Comparison of ENCODE assay signal across 18 cellular contexts in genomic region chr14:65444230-65444629, GRCh38. TPM values are rescaled to one million over a fixed set of nuclear protein-coding genes. Genes with fewer than 3 reads are reported as not detected.
DNase-seq lines count a peak whose midpoint lies in the region; ATAC-seq, FAIRE-seq and TF ChIP-seq lines count a peak whose summit lies in the region.
"Had no signal": no experiment of that assay in that cellular context is flagged by ENCODE, and none has a peak within 500 bp of the region (broad histone marks: within the 10 kb centered on the region; RNA-seq: fewer than 3 reads in every experiment).

No MANE protein-coding gene starts in this region.

- H3K9me3 ChIP-seq in RWPE2 (ENCODE audit: severe bottlenecking) (no peaks in the 10 kb centered on the region), mammary epithelial cell (replicated peaks; ENCODE audit: insufficient read depth, low read length) (no peaks in the 10 kb centered on the region), neuronal stem cell (replicated peaks in 1 of 2; ENCODE audit: control insufficient read depth in 2 of 2, insufficient read depth in 1 of 2, low read depth in 1 of 2, low read length in 2 of 2) (no peaks in the 10 kb centered on the region), gastrocnemius medialis (no peaks in the 10 kb centered on the region)
- H3K9me3 ChIP-seq: esophagus muscularis mucosa, lower lobe of right lung, testis, vagina had no signal

- H2AFZ ChIP-seq in mammary epithelial cell (ENCODE audit: low read depth, low read length), result no peak overlapping the region
- H2AFZ ChIP-seq in neuronal stem cell (ENCODE audit: low read length), result no peak overlapping the region

- DNase-seq in activated naive CD4-positive, alpha-beta T cell treated with anti-CD3 and anti-CD28 coated beads, Interleukin-2, amount 50 U/mL, for 72 hours (ENCODE audit: low spot score in 2 of 2), result no peak
- DNase-seq in activated naive CD4-positive, alpha-beta T cell treated with Interleukin-2 at 50 U/mL for 16 hours, result no peak
- DNase-seq in RWPE2 (ENCODE audit: low spot score) (no peak), mammary epithelial cell (peak; percentile 64), urothelium cell line (ENCODE audit: low spot score) (no peak), neuronal stem cell (ENCODE audit: low spot score) (no peak), gastrocnemius medialis (no peak)
- DNase-seq: activated CD4-positive, CD25-positive, alpha-beta regulatory T cell; activated naive CD4-positive, alpha-beta T cell treated with anti-CD3 and anti-CD28 coated beads, Interleukin-2, amount 50 U/mL, for 16 hours; cerebellar nuclear complex; EL; KBM-7; lower lobe of right lung; NCI-H187 treated with DMSO at 0.1 percent for 48 hours; testis had no signal

- H3K9me3 Mint-ChIP-seq in activated naive CD4-positive, alpha-beta T cell treated with anti-CD3 and anti-CD28 coated beads, Interleukin-2, amount 50 U/mL, for 72 hours, result peaks cover 3 to 4% of the 10 kb centered on the region in 2 donors

- no peak overlapping the region for H2BK5ac ChIP-seq in neuronal stem cell (ENCODE audit: low read length)

- H4K20me1 ChIP-seq in mammary epithelial cell (ENCODE audit: insufficient read depth, low read length), result no peaks in the 10 kb centered on the region

- in situ Hi-C loops in mammary epithelial cell (cut with MboI; ENCODE audit: low sequenced_read_pairs in 2 of 2), result no loop called here
- in situ Hi-C loops in gastrocnemius medialis (cut with MboI; ENCODE audit: low sequenced_read_pairs in 4 of 4), result no loop called here

- H3K4me3 ChIP-seq in RWPE2 (ENCODE audit: severe bottlenecking) (no peak overlapping the region), mammary epithelial cell (replicated peaks in 1 of 3; ENCODE audit: insufficient read depth in 1 of 3, low read depth in 2 of 3, low read length in 3 of 3) (no peak overlapping the region), neuronal stem cell (ENCODE audit: low read length in 2 of 2) (no peak overlapping the region), gastrocnemius medialis (no peak overlapping the region)
- H3K4me3 ChIP-seq: esophagus muscularis mucosa, lower lobe of right lung, testis, vagina had no signal

- no peak overlapping the region for H3K27ac ChIP-seq in RWPE2 (ENCODE audit: poor library complexity, severe bottlenecking)
- no peak overlapping the region for H3K27ac ChIP-seq in mammary epithelial cell (ENCODE audit: insufficient read depth, low read depth, low read length)
- H3K27ac ChIP-seq in neuronal stem cell (replicated peaks; ENCODE audit: low read length), result no peak overlapping the region
- no peak overlapping the region for H3K27ac ChIP-seq in gastrocnemius medialis
- H3K27ac ChIP-seq: esophagus muscularis mucosa, lower lobe of right lung, testis, vagina had no signal

- H3K4me2 ChIP-seq in mammary epithelial cell (ENCODE audit: insufficient read depth, low read depth, low read length), result peak overlapping the region; percentile 53
- H3K4me2 ChIP-seq in neuronal stem cell (ENCODE audit: insufficient read depth, low read length, poor library complexity, severe bottlenecking), result no peak overlapping the region

- TF ChIP-seq CTCF in RWPE2 (IDR thresholded peaks at IDR 0.05; ENCODE audit: poor library complexity, severe bottlenecking) (no peak), mammary epithelial cell (conservative IDR thresholded peaks at IDR 0.05 in 1 of 2, IDR thresholded peaks at IDR 0.05 in 1 of 2; ENCODE audit: extremely low read depth in 1 of 2, insufficient read depth in 1 of 2, low read depth in 1 of 2, low read length in 2 of 2) (no peak), gastrocnemius medialis (IDR thresholded peaks at IDR 0.05 in 4 of 5, conservative IDR thresholded peaks at IDR 0.05 in 1 of 5) (no peak)

- no peaks in the 10 kb centered on the region for H3K79me2 ChIP-seq in mammary epithelial cell (ENCODE audit: insufficient read depth, low read length)

- H3K9ac ChIP-seq in mammary epithelial cell (ENCODE audit: insufficient read depth, low read length) (no peak overlapping the region), neuronal stem cell (ENCODE audit: low read depth, low read length, poor library complexity) (no peak overlapping the region)

- H3K36me3 ChIP-seq in RWPE2 (ENCODE audit: low read depth) (no peaks in the 10 kb centered on the region; the same call in none of the 2 replicates), mammary epithelial cell (ENCODE audit: insufficient read depth, low read length) (no peaks in the 10 kb centered on the region), neuronal stem cell (replicated peaks in 1 of 2; ENCODE audit: control insufficient read depth in 2 of 2, insufficient read depth in 2 of 2, low read length in 2 of 2) (no peaks in the 10 kb centered on the region), gastrocnemius medialis (no peaks in the 10 kb centered on the region)
- H3K36me3 ChIP-seq: esophagus muscularis mucosa, lower lobe of right lung, vagina had no signal

- no peak for TF ChIP-seq POLR2A in gastrocnemius medialis (IDR thresholded peaks at IDR 0.05)

- H3K4ac ChIP-seq in neuronal stem cell (ENCODE audit: low read length), result no peak overlapping the region

- H2BK120ac ChIP-seq in neuronal stem cell (ENCODE audit: low read depth, low read length), result no peak overlapping the region

- no peak overlapping the region for H2BK15ac ChIP-seq in neuronal stem cell (ENCODE audit: low read length)

- peak; percentile 56 to 89 for ATAC-seq in activated naive CD4-positive, alpha-beta T cell treated with anti-CD3 and anti-CD28 coated beads, Interleukin-2, amount 50 U/mL, for 72 hours
- ATAC-seq in RWPE2 (ENCODE audit: low read depth) (peak; percentile 67), gastrocnemius medialis (no peak)
- ATAC-seq: HCT116, lower lobe of right lung had no signal

- no peak overlapping the region for H2BK12ac ChIP-seq in neuronal stem cell (ENCODE audit: low read length)

- H3K36me3 Mint-ChIP-seq in activated naive CD4-positive, alpha-beta T cell treated with anti-CD3 and anti-CD28 coated beads, Interleukin-2, amount 50 U/mL, for 72 hours, result peaks cover 4 to 56% of the 10 kb centered on the region in 2 donors

- intact Hi-C loops in mammary epithelial cell (cut with micrococcal nuclease) (no loop called here), gastrocnemius medialis (cut with DNase I; ENCODE audit: low total_unique reads) (no loop called here)

- H3K14ac ChIP-seq in neuronal stem cell (ENCODE audit: low read length), result no peak overlapping the region

- H3K23ac ChIP-seq in neuronal stem cell (ENCODE audit: low read depth, low read length, poor library complexity), result no peak overlapping the region

- no peak overlapping the region for H2AK5ac ChIP-seq in neuronal stem cell (ENCODE audit: low read depth, low read length)

- no peak overlapping the region for H4K91ac ChIP-seq in neuronal stem cell (ENCODE audit: low read depth, low read length, poor library complexity)

- no TSS peak for BruUV-seq in mammary epithelial cell (replicated peaks; lab: Mats Ljungman, UMichigan)

- H3K79me1 ChIP-seq in neuronal stem cell (ENCODE audit: low read depth, low read length), result no peaks in the 10 kb centered on the region

- dilution Hi-C loops in mammary epithelial cell (cut with HindIII; ENCODE audit: low sequenced_read_pairs), result no loop called here

- CTCF ChIA-PET in mammary epithelial cell (lab: Charles Lee; ENCODE audit: low non-redundant PET), result no interaction called here

- WGBS in mammary epithelial cell (ENCODE audit: low coverage, missing lambda C conversion rate), result 89% methylated on average over 1 of the region's 1 CpG
- WGBS in neuronal stem cell (ENCODE audit: extremely low coverage in 2 of 2, insufficient read length in 2 of 2, insufficient replicate concordance in 1 of 2), 2 donors, result no CpG with 5 or more reads among the region's 1 CpG

- no peak overlapping the region for H4K8ac ChIP-seq in neuronal stem cell (ENCODE audit: low read depth, low read length)

- FAIRE-seq in urothelium cell line (lab: Jason Lieb, UNC), result peak; percentile 61

- H3K27ac Mint-ChIP-seq in activated naive CD4-positive, alpha-beta T cell treated with anti-CD3 and anti-CD28 coated beads, Interleukin-2, amount 50 U/mL, for 72 hours, result peak overlapping the region in 1 of 2 donors; percentile 54

- H3K4me1 ChIP-seq in RWPE2 (ENCODE audit: insufficient read depth, poor library complexity, severe bottlenecking) (peaks cover 19% of the 10 kb centered on the region), mammary epithelial cell (ENCODE audit: insufficient read depth, low read length) (peaks cover 4% of the 10 kb centered on the region), neuronal stem cell (ENCODE audit: control insufficient read depth in 2 of 2, insufficient read depth in 1 of 2, low read depth in 1 of 2, low read length in 2 of 2) (peaks cover 0 to 2% of the 10 kb centered on the region in 2 donors), gastrocnemius medialis (no peaks in the 10 kb centered on the region)
- H3K4me1 ChIP-seq: esophagus muscularis mucosa, testis, vagina had no signal

- no peak overlapping the region for H3K18ac ChIP-seq in neuronal stem cell (ENCODE audit: low read length)

- H3K27me3 ChIP-seq in RWPE2 (ENCODE audit: insufficient read depth, poor library complexity, severe bottlenecking) (no peaks in the 10 kb centered on the region), mammary epithelial cell (ENCODE audit: insufficient read depth, low read length) (no peaks in the 10 kb centered on the region), neuronal stem cell (ENCODE audit: control insufficient read depth in 3 of 3, insufficient read depth in 3 of 3, low read depth in 1 of 3, low read length in 3 of 3) (no peaks in the 10 kb centered on the region), gastrocnemius medialis (no peaks in the 10 kb centered on the region)
- H3K27me3 ChIP-seq: esophagus muscularis mucosa, testis, vagina had no signal

RNA-seq across cellular contexts. Expression of gene FUT8, which starts 31.7 kb away (rescaled TPM):
- total RNA-seq in activated naive CD4-positive, alpha-beta T cell treated with anti-CD3 and anti-CD28 coated beads, Interleukin-2, amount 50 U/mL, for 72 hours, result 10 to 100 TPM; 56.6 to 98.8 TPM
- total RNA-seq in mammary epithelial cell (10 to 100 TPM; 14.4 to 22.0 TPM), gastrocnemius medialis (10 to 100 TPM in 1 of 4 donors, 1 to 10 TPM in 3; 6.5 to 11.3 (median 9.3) TPM)
- polyA plus RNA-seq in mammary epithelial cell, result 12.7 TPM
- polyA minus RNA-seq in mammary epithelial cell, result 63.8 TPM
- polyA plus RNA-seq in neuronal stem cell (2013, experiment 1 of 2), result 52.4 TPM
- polyA plus RNA-seq in neuronal stem cell (2013, experiment 2 of 2), result 53.4 TPM

Comparison
In these comparisons a context has a peak if more than half of its experiments do, and no peak if none do; other contexts are left out.
1. ATAC-seq: peak in activated naive CD4-positive, alpha-beta T cell treated with anti-CD3 and anti-CD28 coated beads, Interleukin-2, amount 50 U/mL, for 72 hours (2 of 2) and RWPE2 (single experiment); none in gastrocnemius medialis (0 of 2).